In the genomic region with DNA sequence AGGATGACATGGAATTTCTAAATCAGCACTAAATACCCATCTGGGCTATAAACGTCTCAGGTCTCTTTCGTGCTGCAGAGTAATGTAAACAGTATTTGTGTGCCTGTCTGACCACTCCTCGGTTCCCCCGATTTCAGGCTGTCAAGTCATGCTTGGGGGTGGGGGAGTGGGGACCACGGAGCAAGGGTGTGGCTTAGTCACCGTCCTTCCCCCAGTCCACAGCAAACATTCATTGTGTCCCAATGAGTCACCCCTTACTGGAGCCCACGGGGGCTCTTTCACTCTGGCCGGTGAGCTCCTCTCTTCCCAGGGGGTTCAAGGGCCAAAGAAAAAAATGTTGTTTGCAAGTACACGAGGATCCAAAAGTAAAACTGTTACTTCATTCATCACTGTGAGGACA, we compare ENCODE assay signal across 1 cellular context.
TF ChIP-seq lines count a peak whose summit lies in the region.

No MANE protein-coding gene starts in this region.

TF ChIP-seq in A549, 52 proteins besides CTCF, POLR2A, EP300 and RAD21 (continued from another document):
- peak in 1 of 2 experiments; percentile 37; a peak in 1 of 4 replicates for TF ChIP-seq CEBPB (IDR thresholded peaks at IDR 0.05)
- TF ChIP-seq, protein P1, sequence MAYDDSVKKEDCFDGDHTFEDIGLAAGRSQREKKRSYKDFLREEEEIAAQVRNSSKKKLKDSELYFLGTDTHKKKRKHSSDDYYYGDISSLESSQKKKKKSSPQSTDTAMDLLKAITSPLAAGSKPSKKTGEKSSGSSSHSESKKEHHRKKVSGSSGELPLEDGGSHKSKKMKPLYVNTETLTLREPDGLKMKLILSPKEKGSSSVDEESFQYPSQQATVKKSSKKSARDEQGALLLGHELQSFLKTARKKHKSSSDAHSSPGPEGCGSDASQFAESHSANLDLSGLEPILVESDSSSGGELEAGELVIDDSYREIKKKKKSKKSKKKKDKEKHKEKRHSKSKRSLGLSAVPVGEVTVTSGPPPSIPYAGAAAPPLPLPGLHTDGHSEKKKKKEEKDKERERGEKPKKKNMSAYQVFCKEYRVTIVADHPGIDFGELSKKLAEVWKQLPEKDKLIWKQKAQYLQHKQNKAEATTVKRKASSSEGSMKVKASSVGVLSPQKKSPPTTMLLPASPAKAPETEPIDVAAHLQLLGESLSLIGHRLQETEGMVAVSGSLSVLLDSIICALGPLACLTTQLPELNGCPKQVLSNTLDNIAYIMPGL (CRISPR knock-in tag; IDR thresholded peaks at IDR 0.05; ENCODE audit: borderline replicate concordance) = no peak
- no peak for TF ChIP-seq NPAS2 (CRISPR knock-in tag; IDR thresholded peaks at IDR 0.05; ENCODE audit: borderline replicate concordance)
- no peak for TF ChIP-seq HOXA7 (CRISPR knock-in tag; IDR thresholded peaks at IDR 0.05)
- TF ChIP-seq RNF2 (IDR thresholded peaks at IDR 0.05; ENCODE audit: borderline replicate concordance, low read depth) = no peak
- TF ChIP-seq JUNB (IDR thresholded peaks at IDR 0.05) = peak; percentile 69
- TF ChIP-seq ESRRA (IDR thresholded peaks at IDR 0.05; ENCODE audit: borderline replicate concordance, low read length) = no peak
- TF ChIP-seq, protein P2, sequence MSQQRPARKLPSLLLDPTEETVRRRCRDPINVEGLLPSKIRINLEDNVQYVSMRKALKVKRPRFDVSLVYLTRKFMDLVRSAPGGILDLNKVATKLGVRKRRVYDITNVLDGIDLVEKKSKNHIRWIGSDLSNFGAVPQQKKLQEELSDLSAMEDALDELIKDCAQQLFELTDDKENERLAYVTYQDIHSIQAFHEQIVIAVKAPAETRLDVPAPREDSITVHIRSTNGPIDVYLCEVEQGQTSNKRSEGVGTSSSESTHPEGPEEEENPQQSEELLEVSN (IDR thresholded peaks at IDR 0.05; ENCODE audit: borderline replicate concordance, low read depth) = no peak
- TF ChIP-seq FOSB (CRISPR knock-in tag; IDR thresholded peaks at IDR 0.05) = no peak
- no peak for TF ChIP-seq MAZ (IDR thresholded peaks at IDR 0.05; ENCODE audit: borderline replicate concordance, low read depth, low read length)
- no peak for TF ChIP-seq TP53 (CRISPR knock-in tag; IDR thresholded peaks at IDR 0.05)
- TF ChIP-seq, protein P3, sequence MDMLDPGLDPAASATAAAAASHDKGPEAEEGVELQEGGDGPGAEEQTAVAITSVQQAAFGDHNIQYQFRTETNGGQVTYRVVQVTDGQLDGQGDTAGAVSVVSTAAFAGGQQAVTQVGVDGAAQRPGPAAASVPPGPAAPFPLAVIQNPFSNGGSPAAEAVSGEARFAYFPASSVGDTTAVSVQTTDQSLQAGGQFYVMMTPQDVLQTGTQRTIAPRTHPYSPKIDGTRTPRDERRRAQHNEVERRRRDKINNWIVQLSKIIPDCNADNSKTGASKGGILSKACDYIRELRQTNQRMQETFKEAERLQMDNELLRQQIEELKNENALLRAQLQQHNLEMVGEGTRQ (IDR thresholded peaks at IDR 0.05) = no peak
- no peak for TF ChIP-seq CHD2 (IDR thresholded peaks at IDR 0.05; ENCODE audit: low read length, partially characterized antibody)
- no peak for TF ChIP-seq POLR2AphosphoS2 (conservative IDR thresholded peaks at IDR 0.05; ENCODE audit: low read length)
- TF ChIP-seq CHD4 (IDR thresholded peaks at IDR 0.05; ENCODE audit: borderline replicate concordance) = no peak
- no peak for TF ChIP-seq CBX8 (IDR thresholded peaks at IDR 0.05)
- no peak for TF ChIP-seq BHLHE40 (IDR thresholded peaks at IDR 0.05; ENCODE audit: low read depth, low read length)
- TF ChIP-seq ZNF302 (CRISPR knock-in tag; IDR thresholded peaks at IDR 0.05) = no peak
- TF ChIP-seq, protein P4, sequence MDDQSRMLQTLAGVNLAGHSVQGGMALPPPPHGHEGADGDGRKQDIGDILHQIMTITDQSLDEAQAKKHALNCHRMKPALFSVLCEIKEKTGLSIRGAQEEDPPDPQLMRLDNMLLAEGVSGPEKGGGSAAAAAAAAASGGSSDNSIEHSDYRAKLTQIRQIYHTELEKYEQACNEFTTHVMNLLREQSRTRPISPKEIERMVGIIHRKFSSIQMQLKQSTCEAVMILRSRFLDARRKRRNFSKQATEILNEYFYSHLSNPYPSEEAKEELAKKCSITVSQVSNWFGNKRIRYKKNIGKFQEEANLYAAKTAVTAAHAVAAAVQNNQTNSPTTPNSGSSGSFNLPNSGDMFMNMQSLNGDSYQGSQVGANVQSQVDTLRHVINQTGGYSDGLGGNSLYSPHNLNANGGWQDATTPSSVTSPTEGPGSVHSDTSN (IDR thresholded peaks at IDR 0.05) = no peak
- TF ChIP-seq HOXB5 (CRISPR knock-in tag; IDR thresholded peaks at IDR 0.05) = no peak
- TF ChIP-seq RCOR1 (IDR thresholded peaks at IDR 0.05; ENCODE audit: low read depth, low read length) = no peak
- no peak for TF ChIP-seq EHF (CRISPR knock-in tag; IDR thresholded peaks at IDR 0.05)
- TF ChIP-seq, protein P5, sequence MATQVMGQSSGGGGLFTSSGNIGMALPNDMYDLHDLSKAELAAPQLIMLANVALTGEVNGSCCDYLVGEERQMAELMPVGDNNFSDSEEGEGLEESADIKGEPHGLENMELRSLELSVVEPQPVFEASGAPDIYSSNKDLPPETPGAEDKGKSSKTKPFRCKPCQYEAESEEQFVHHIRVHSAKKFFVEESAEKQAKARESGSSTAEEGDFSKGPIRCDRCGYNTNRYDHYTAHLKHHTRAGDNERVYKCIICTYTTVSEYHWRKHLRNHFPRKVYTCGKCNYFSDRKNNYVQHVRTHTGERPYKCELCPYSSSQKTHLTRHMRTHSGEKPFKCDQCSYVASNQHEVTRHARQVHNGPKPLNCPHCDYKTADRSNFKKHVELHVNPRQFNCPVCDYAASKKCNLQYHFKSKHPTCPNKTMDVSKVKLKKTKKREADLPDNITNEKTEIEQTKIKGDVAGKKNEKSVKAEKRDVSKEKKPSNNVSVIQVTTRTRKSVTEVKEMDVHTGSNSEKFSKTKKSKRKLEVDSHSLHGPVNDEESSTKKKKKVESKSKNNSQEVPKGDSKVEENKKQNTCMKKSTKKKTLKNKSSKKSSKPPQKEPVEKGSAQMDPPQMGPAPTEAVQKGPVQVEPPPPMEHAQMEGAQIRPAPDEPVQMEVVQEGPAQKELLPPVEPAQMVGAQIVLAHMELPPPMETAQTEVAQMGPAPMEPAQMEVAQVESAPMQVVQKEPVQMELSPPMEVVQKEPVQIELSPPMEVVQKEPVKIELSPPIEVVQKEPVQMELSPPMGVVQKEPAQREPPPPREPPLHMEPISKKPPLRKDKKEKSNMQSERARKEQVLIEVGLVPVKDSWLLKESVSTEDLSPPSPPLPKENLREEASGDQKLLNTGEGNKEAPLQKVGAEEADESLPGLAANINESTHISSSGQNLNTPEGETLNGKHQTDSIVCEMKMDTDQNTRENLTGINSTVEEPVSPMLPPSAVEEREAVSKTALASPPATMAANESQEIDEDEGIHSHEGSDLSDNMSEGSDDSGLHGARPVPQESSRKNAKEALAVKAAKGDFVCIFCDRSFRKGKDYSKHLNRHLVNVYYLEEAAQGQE (IDR thresholded peaks at IDR 0.05) = no peak
- TF ChIP-seq JUN (IDR thresholded peaks at IDR 0.05) = peak in 1 of 2 experiments; percentile 42; a peak in 1 of 5 replicates
- TF ChIP-seq HEYL (CRISPR knock-in tag; IDR thresholded peaks at IDR 0.05) = no peak
- TF ChIP-seq, protein P6, sequence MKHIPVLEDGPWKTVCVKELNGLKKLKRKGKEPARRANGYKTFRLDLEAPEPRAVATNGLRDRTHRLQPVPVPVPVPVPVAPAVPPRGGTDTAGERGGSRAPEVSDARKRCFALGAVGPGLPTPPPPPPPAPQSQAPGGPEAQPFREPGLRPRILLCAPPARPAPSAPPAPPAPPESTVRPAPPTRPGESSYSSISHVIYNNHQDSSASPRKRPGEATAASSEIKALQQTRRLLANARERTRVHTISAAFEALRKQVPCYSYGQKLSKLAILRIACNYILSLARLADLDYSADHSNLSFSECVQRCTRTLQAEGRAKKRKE (CRISPR knock-in tag; IDR thresholded peaks at IDR 0.05; ENCODE audit: low read depth) = no peak
- no peak for TF ChIP-seq RARB (CRISPR knock-in tag; IDR thresholded peaks at IDR 0.05)
- TF ChIP-seq HDAC2 (IDR thresholded peaks at IDR 0.05) = no peak
- TF ChIP-seq NFE2L2 (conservative IDR thresholded peaks at IDR 0.05; ENCODE audit: low read length) = no peak
- TF ChIP-seq MYC (IDR thresholded peaks at IDR 0.05; ENCODE audit: borderline replicate concordance, low read length) = no peak
TF ChIP-seq in A549: peak in this region for 8.
